ENCODE assay signal across 4 cellular contexts in genomic region chr1:5628416-5628815, GRCh38.
"Had no signal": no experiment of that assay in that cellular context is flagged by ENCODE, and none has a peak within 500 bp of the region (broad histone marks: within the 10 kb centered on the region; RNA-seq: fewer than 3 reads in every experiment).

No MANE protein-coding gene starts in this region.

- ATAC-seq: GM23338 had no signal

- H3K4me3 ChIP-seq: GM23338 had no signal

- DNase-seq: H9, HCEC 1CT, IMR-90 had no signal
